16 cellular contexts compared by ENCODE assay signal in genomic region chrX:120813982-120814381, GRCh38.
DNase-seq lines count a peak whose midpoint lies in the region; ATAC-seq and TF ChIP-seq lines count a peak whose summit lies in the region.
"Had no signal": no experiment of that assay in that cellular context is flagged by ENCODE, and none has a peak within 500 bp of the region (broad histone marks: within the 10 kb centered on the region; RNA-seq: fewer than 3 reads in every experiment).

No MANE protein-coding gene starts in this region.

- WGBS in endodermal cell (ENCODE audit: insufficient coverage in 1 of 2, insufficient read length in 1 of 2), 2 experiments, result 19% methylated on average over 3 of the region's 5 CpGs; no CpG with 5 or more reads in 1 of the 2 experiments

- H3K9ac ChIP-seq in endodermal cell (ENCODE audit: extremely low read depth, low read length, poor library complexity, severe bottlenecking) (no peak overlapping the region), colonic mucosa (ENCODE audit: low read depth in 2 of 2, low read length in 2 of 2) (no peak overlapping the region)

- H3K4me1 Mint-ChIP-seq in endodermal cell, result peaks cover 9% of the 10 kb centered on the region
- no peaks in the 10 kb centered on the region for H3K4me1 Mint-ChIP-seq in activated CD8-positive, alpha-beta memory T cell treated with anti-CD3 and anti-CD28 coated beads, Interleukin-2, amount 10 ng/mL, durations not matched to agents 7 days and 5 days

- no peak for ATAC-seq in activated CD8-positive, alpha-beta memory T cell treated with anti-CD3 and anti-CD28 coated beads, Interleukin-2, amount 10 ng/mL, durations not matched to agents 7 days and 5 days
- ATAC-seq: A549 had no signal

- DNase-seq in ELF-1 (ENCODE audit: low read depth, low spot score) (peak; percentile 84), HAP-1 (ENCODE audit: low spot score in 2 of 2) (peak; percentile 35 to 48), endodermal cell (peak; percentile 42), iPS-NIHi11 (ENCODE audit: low spot score) (peak; percentile 8), NCI-H1694 treated with DMSO at 0.1 percent for 48 hours (lab: John Stamatoyannopoulos, UW) (no peak), colonic mucosa (no peak)
- DNase-seq in activated CD8-positive, alpha-beta memory T cell treated with anti-CD3 and anti-CD28 coated beads, Interleukin-2, amount 10 ng/mL, durations not matched to agents 7 days and 5 days, result no peak
- no peak for DNase-seq in activated CD4-positive, alpha-beta T cell treated with anti-CD3 and anti-CD28 coated beads, Interleukin-2, amount 50 U/mL, for 48 hours
- DNase-seq: AML-193; CD4-positive, alpha-beta T cell; DMS153; DMS79; GF-D8 had no signal

- H3K36me3 Mint-ChIP-seq in endodermal cell (ENCODE audit: low read depth), result no peaks in the 10 kb centered on the region
- no peaks in the 10 kb centered on the region for H3K36me3 Mint-ChIP-seq in activated CD8-positive, alpha-beta memory T cell treated with anti-CD3 and anti-CD28 coated beads, Interleukin-2, amount 10 ng/mL, durations not matched to agents 7 days and 5 days

- H3K27ac Mint-ChIP-seq in endodermal cell, result no peak overlapping the region
- no peak overlapping the region for H3K27ac Mint-ChIP-seq in activated CD8-positive, alpha-beta memory T cell treated with anti-CD3 and anti-CD28 coated beads, Interleukin-2, amount 10 ng/mL, durations not matched to agents 7 days and 5 days
- H3K27ac Mint-ChIP-seq: CD4-positive, alpha-beta T cell had no signal

- CTCF ChIA-PET in activated CD8-positive, alpha-beta memory T cell treated with anti-CD3 and anti-CD28 coated beads, Interleukin-2, amount 10 ng/mL, durations not matched to agents 7 days and 5 days (lab: Charles Lee), result no interaction called here

- H3K36me3 ChIP-seq in HAP-1 (replicated peaks) (no peaks in the 10 kb centered on the region), endodermal cell (ENCODE audit: control insufficient read depth, insufficient read depth, low read length) (no peaks in the 10 kb centered on the region), colonic mucosa (no peaks in the 10 kb centered on the region)

- H3K9me3 ChIP-seq in HAP-1 (no peaks in the 10 kb centered on the region), endodermal cell (ENCODE audit: control insufficient read depth, low read length) (peaks cover 13% of the 10 kb centered on the region), colonic mucosa (no peaks in the 10 kb centered on the region)
- H3K9me3 ChIP-seq: A549 had no signal

- in situ Hi-C loops in HAP-1 (cut with MboI; ENCODE audit: low sequenced_read_pairs), result no loop called here

- H3K4me1 ChIP-seq in HAP-1, result peaks cover 2% of the 10 kb centered on the region
- H3K4me1 ChIP-seq in endodermal cell (ENCODE audit: control insufficient read depth, insufficient read depth, low read length), result no peaks in the 10 kb centered on the region
- no peaks in the 10 kb centered on the region for H3K4me1 ChIP-seq in colonic mucosa
- H3K4me1 ChIP-seq: A549 had no signal

- H3K27me3 ChIP-seq in HAP-1 (ENCODE audit: low read depth), result peaks cover 6% of the 10 kb centered on the region; the same call in 1 of the 2 replicates
- peaks cover 3% of the 10 kb centered on the region for H3K27me3 ChIP-seq in endodermal cell (ENCODE audit: control insufficient read depth, insufficient read depth, low read length, poor library complexity, severe bottlenecking)
- H3K27me3 ChIP-seq in colonic mucosa, result no peaks in the 10 kb centered on the region

- intact Hi-C loops in colonic mucosa (cut with DNase I), result no loop called here

- peaks cover 74% of the 10 kb centered on the region for H3K9me3 Mint-ChIP-seq in endodermal cell
- H3K9me3 Mint-ChIP-seq in activated CD8-positive, alpha-beta memory T cell treated with anti-CD3 and anti-CD28 coated beads, Interleukin-2, amount 10 ng/mL, durations not matched to agents 7 days and 5 days (ENCODE audit: low read depth), result no peaks in the 10 kb centered on the region
- H3K9me3 Mint-ChIP-seq: CD4-positive, alpha-beta T cell had no signal

- H3K27ac ChIP-seq in endodermal cell (ENCODE audit: low read depth, low read length) (no peak overlapping the region), colonic mucosa (no peak overlapping the region)
- H3K27ac ChIP-seq: 22Rv1, A549, C4-2B had no signal

- H3K4me3 ChIP-seq in HAP-1 (no peak overlapping the region), endodermal cell (ENCODE audit: low read length) (no peak overlapping the region), colonic mucosa (no peak overlapping the region)
- H3K4me3 ChIP-seq: A549 had no signal

- peaks cover 89% of the 10 kb centered on the region for H3K27me3 Mint-ChIP-seq in endodermal cell (ENCODE audit: insufficient read depth)
- H3K27me3 Mint-ChIP-seq in activated CD8-positive, alpha-beta memory T cell treated with anti-CD3 and anti-CD28 coated beads, Interleukin-2, amount 10 ng/mL, durations not matched to agents 7 days and 5 days, result peaks cover 5% of the 10 kb centered on the region
- H3K27me3 Mint-ChIP-seq: CD4-positive, alpha-beta T cell had no signal

- no peak for TF ChIP-seq CTCF in endodermal cell (conservative IDR thresholded peaks at IDR 0.05)
- no peak for TF ChIP-seq CTCF in colonic mucosa (IDR thresholded peaks at IDR 0.05)

- H3K4me3 Mint-ChIP-seq in endodermal cell, result no peak overlapping the region
- H3K4me3 Mint-ChIP-seq in activated CD8-positive, alpha-beta memory T cell treated with anti-CD3 and anti-CD28 coated beads, Interleukin-2, amount 10 ng/mL, durations not matched to agents 7 days and 5 days, result no peak overlapping the region
- H3K4me3 Mint-ChIP-seq: CD4-positive, alpha-beta T cell had no signal

Comparison
In these comparisons a context has a peak if more than half of its experiments do, and no peak if none do; other contexts are left out.
1. DNase-seq: peak in ELF-1 (single experiment), HAP-1 (2 of 2), endodermal cell (single experiment) and iPS-NIHi11 (single experiment); none in activated CD8-positive, alpha-beta memory T cell treated with anti-CD3 and anti-CD28 coated beads, Interleukin-2, amount 10 ng/mL, durations not matched to agents 7 days and 5 days (single experiment), NCI-H1694 treated with DMSO at 0.1 percent for 48 hours (single experiment), activated CD4-positive, alpha-beta T cell treated with anti-CD3 and anti-CD28 coated beads, Interleukin-2, amount 50 U/mL, for 48 hours (0 of 2) and colonic mucosa (single experiment).